ENCODE assay signal across 3 cellular contexts in the genomic region with DNA sequence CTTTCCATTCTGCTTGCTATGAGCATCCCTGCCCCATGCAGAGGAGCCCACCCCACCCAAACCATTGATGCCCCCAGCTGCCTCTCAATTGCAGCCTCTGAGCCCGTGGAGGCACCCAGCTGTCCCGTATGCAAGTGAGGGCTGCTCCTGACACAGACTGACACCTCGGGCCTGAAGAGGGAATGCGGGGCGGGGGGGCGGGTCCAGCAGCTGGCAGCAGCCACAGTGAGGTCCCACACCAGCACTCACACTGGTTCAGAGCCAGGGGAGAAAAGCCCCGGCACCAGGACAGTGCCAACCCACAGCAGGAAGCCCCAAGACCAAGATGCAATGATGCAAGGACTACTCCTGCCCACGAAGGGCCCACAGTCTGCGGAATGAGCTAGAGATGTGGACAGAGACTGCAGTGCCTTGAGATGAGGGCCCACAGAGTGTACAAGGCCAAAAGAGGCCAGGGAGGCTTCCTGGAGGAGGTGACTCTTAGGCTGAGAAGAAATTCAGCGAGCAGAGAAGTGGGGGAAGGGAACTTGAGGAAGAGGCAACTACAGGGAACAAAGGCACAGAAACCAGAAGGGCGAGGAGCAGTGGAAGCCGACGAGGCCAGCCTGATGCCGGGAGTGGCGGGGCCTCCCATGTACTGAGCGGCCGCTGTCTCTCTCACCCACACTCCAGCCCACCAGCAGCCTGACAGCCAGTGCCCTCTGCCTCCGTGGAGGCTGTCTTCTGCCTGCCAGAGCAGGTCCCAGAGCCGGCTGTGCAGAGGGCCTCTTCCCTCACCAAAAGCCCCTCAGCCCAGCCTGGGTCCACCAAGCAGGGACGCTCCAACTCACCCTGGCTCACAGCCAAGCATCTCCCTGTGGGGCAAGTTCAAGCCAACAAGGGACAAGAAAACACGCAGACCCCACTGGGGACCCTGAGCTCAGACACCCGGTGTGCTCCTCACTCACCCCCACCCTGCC.
TF ChIP-seq lines count a peak whose summit lies in the region.

No MANE protein-coding gene starts in this region.

TF ChIP-seq in IMR-90, 13 proteins besides CTCF, POLR2A, EP300 and RAD21:
- no peak for TF ChIP-seq SMC3 (IDR thresholded peaks at IDR 0.05; ENCODE audit: low read depth, low read length)
- no peak for TF ChIP-seq CEBPB (IDR thresholded peaks at IDR 0.05; ENCODE audit: low read depth, low read length)
- no peak for TF ChIP-seq RFX5 (IDR thresholded peaks at IDR 0.05; ENCODE audit: low read depth, low read length)
- TF ChIP-seq, protein P1, sequence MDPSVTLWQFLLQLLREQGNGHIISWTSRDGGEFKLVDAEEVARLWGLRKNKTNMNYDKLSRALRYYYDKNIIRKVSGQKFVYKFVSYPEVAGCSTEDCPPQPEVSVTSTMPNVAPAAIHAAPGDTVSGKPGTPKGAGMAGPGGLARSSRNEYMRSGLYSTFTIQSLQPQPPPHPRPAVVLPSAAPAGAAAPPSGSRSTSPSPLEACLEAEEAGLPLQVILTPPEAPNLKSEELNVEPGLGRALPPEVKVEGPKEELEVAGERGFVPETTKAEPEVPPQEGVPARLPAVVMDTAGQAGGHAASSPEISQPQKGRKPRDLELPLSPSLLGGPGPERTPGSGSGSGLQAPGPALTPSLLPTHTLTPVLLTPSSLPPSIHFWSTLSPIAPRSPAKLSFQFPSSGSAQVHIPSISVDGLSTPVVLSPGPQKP (IDR thresholded peaks at IDR 0.05; ENCODE audit: borderline replicate concordance, low read depth, low read length): no peak
- TF ChIP-seq MXI1 (IDR thresholded peaks at IDR 0.05; ENCODE audit: borderline replicate concordance, low read depth, low read length): no peak
- TF ChIP-seq, protein P2, sequence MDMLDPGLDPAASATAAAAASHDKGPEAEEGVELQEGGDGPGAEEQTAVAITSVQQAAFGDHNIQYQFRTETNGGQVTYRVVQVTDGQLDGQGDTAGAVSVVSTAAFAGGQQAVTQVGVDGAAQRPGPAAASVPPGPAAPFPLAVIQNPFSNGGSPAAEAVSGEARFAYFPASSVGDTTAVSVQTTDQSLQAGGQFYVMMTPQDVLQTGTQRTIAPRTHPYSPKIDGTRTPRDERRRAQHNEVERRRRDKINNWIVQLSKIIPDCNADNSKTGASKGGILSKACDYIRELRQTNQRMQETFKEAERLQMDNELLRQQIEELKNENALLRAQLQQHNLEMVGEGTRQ (IDR thresholded peaks at IDR 0.05; ENCODE audit: low read depth, low read length): no peak
- TF ChIP-seq MAZ (IDR thresholded peaks at IDR 0.05; ENCODE audit: borderline replicate concordance, low read depth, low read length): no peak
- TF ChIP-seq MAFK (IDR thresholded peaks at IDR 0.05; ENCODE audit: low read depth, low read length): no peak
- TF ChIP-seq CHD1 (IDR thresholded peaks at IDR 0.05; ENCODE audit: low read depth, low read length): no peak
- TF ChIP-seq FOS (IDR thresholded peaks at IDR 0.05; ENCODE audit: low read depth, low read length): no peak
- TF ChIP-seq RCOR1 (IDR thresholded peaks at IDR 0.05; ENCODE audit: insufficient replicate concordance, low read length): no peak
- no peak for TF ChIP-seq NFE2L2 (IDR thresholded peaks at IDR 0.05; ENCODE audit: low read depth, low read length)
- no peak for TF ChIP-seq BHLHE40 (IDR thresholded peaks at IDR 0.05; ENCODE audit: low read depth, low read length)

TF ChIP-seq in GM12878, 131 proteins besides CTCF, POLR2A, EP300 and RAD21:
- TF ChIP-seq SMARCA5 (IDR thresholded peaks at IDR 0.05): peak; percentile 63; the same call in 1 of the 2 replicates
- no peak for TF ChIP-seq BHLHE40 (IDR thresholded peaks at IDR 0.05; ENCODE audit: borderline replicate concordance in 1 of 2, low read depth in 2 of 2, low read length in 1 of 2)

TF ChIP-seq in HEK293T, 16 proteins besides CTCF, POLR2A, EP300 and RAD21:
- TF ChIP-seq CTBP1 (IDR thresholded peaks at IDR 0.05; ENCODE audit: borderline replicate concordance) (no peak), ZNF384 (IDR thresholded peaks at IDR 0.05) (no peak), SP1 (IDR thresholded peaks at IDR 0.05) (no peak), SUZ12 (IDR thresholded peaks at IDR 0.05) (no peak), L3MBTL2 (conservative IDR thresholded peaks at IDR 0.05) (no peak), FOXA1 (IDR thresholded peaks at IDR 0.05) (no peak), ARNT (IDR thresholded peaks at IDR 0.05) (no peak), HDGF (IDR thresholded peaks at IDR 0.05; ENCODE audit: borderline replicate concordance) (no peak), ELF4 (IDR thresholded peaks at IDR 0.05) (no peak)
- TF ChIP-seq, protein P3, sequence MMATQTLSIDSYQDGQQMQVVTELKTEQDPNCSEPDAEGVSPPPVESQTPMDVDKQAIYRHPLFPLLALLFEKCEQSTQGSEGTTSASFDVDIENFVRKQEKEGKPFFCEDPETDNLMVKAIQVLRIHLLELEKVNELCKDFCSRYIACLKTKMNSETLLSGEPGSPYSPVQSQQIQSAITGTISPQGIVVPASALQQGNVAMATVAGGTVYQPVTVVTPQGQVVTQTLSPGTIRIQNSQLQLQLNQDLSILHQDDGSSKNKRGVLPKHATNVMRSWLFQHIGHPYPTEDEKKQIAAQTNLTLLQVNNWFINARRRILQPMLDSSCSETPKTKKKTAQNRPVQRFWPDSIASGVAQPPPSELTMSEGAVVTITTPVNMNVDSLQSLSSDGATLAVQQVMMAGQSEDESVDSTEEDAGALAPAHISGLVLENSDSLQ (IDR thresholded peaks at IDR 0.05): no peak
